Comparison of ENCODE assay signal across 1 cellular context in genomic region chr19:48837081-48837524, GRCh38.
TF ChIP-seq lines count a peak whose summit lies in the region.

No MANE protein-coding gene starts in this region.

TF ChIP-seq in HepG2, 621 proteins besides CTCF, POLR2A, EP300 and RAD21:
- TF ChIP-seq ZNF20 (CRISPR knock-in tag; IDR thresholded peaks at IDR 0.05) (no peak), SKI (IDR thresholded peaks at IDR 0.05; ENCODE audit: partially characterized antibody) (no peak), EED (CRISPR knock-in tag; IDR thresholded peaks at IDR 0.05) (no peak), NBN (conservative IDR thresholded peaks at IDR 0.05) (no peak)
- TF ChIP-seq, protein P1, sequence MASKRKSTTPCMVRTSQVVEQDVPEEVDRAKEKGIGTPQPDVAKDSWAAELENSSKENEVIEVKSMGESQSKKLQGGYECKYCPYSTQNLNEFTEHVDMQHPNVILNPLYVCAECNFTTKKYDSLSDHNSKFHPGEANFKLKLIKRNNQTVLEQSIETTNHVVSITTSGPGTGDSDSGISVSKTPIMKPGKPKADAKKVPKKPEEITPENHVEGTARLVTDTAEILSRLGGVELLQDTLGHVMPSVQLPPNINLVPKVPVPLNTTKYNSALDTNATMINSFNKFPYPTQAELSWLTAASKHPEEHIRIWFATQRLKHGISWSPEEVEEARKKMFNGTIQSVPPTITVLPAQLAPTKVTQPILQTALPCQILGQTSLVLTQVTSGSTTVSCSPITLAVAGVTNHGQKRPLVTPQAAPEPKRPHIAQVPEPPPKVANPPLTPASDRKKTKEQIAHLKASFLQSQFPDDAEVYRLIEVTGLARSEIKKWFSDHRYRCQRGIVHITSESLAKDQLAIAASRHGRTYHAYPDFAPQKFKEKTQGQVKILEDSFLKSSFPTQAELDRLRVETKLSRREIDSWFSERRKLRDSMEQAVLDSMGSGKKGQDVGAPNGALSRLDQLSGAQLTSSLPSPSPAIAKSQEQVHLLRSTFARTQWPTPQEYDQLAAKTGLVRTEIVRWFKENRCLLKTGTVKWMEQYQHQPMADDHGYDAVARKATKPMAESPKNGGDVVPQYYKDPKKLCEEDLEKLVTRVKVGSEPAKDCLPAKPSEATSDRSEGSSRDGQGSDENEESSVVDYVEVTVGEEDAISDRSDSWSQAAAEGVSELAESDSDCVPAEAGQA (IDR thresholded peaks at IDR 0.05; ENCODE audit: low read depth), result no peak
- TF ChIP-seq, protein P1 (CRISPR knock-in tag; IDR thresholded peaks at IDR 0.05; ENCODE audit: borderline replicate concordance), result no peak
